In the genomic region with DNA sequence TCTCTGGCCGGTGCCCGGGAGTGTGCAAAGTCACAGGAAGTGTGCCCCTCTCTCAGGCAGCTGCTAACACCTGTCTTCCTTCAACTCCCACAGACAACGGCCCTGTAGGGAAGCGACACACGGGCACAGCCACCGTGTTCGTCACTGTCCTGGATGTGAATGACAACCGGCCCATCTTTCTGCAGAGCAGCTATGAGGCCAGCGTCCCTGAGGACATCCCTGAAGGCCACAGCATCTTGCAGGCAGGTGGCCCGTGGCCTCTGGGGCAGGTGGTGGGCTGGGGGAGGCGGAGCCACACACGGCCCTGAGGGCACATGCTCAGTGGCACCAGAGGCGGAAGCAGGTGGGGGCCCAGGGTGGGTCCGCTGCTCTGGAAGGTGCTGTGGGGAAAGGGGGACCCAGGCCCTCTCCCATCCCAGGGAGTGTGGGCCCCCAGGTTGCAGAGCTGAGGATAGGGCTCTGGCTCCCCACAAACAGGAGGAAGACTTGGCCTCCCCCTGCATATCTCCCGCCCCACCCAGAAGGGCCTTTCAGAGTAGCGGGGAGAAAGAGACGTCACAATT, we compare ENCODE assay signal across 1 cellular context.
TF ChIP-seq lines count a peak whose summit lies in the region.

No MANE protein-coding gene starts in this region.

TF ChIP-seq in H1, 55 proteins besides CTCF, POLR2A, EP300 and RAD21 (continued from another document):
- TF ChIP-seq TCF12 (IDR thresholded peaks at IDR 0.05; ENCODE audit: low read depth, low read length) (no peak), FOSL1 (IDR thresholded peaks at IDR 0.05; ENCODE audit: insufficient read depth, low read depth, low read length) (no peak), TEAD4 (IDR thresholded peaks at IDR 0.05; ENCODE audit: low read depth, low read length) (no peak)
